In genomic region chr5:124524552-124525232, GRCh38 we compare ENCODE assay signal across 1 cellular context.
TF ChIP-seq lines count a peak whose summit lies in the region.

No MANE protein-coding gene starts in this region.

TF ChIP-seq in GM12878, 131 proteins besides CTCF, POLR2A, EP300 and RAD21 (continued from another document):
- no peak for TF ChIP-seq SREBF2 (IDR thresholded peaks at IDR 0.05; ENCODE audit: low read length)
- peak; percentile 96 for TF ChIP-seq IRF4 (IDR thresholded peaks at IDR 0.05; ENCODE audit: low read depth, low read length)
- TF ChIP-seq SIX5 (IDR thresholded peaks at IDR 0.05; ENCODE audit: low read depth, low read length, severe bottlenecking), result no peak
- no peak for TF ChIP-seq E2F4 (IDR thresholded peaks at IDR 0.05; ENCODE audit: low read depth, low read length)
- TF ChIP-seq CHD1 (IDR thresholded peaks at IDR 0.05; ENCODE audit: low read depth, low read length), result no peak
- TF ChIP-seq ZNF384 (IDR thresholded peaks at IDR 0.05; ENCODE audit: borderline replicate concordance, low read depth, low read length), result no peak
- TF ChIP-seq MTA2 (IDR thresholded peaks at IDR 0.05; ENCODE audit: low read depth), result no peak
- peak; percentile 38; the same call in 1 of the 2 replicates for TF ChIP-seq SMC3 (IDR thresholded peaks at IDR 0.05; ENCODE audit: borderline replicate concordance, low read length)
- 0 out of 2 replicates have a peak, but pooled peaks have one; percentile 39 for TF ChIP-seq TCF12 (IDR thresholded peaks at IDR 0.05; ENCODE audit: low read depth, low read length)
- peak; percentile 50; the same call in 1 of the 2 replicates for TF ChIP-seq BCL11A (IDR thresholded peaks at IDR 0.05; ENCODE audit: low read depth, low read length)
- no peak for TF ChIP-seq ETV6 (conservative IDR thresholded peaks at IDR 0.05 in 1 of 2, IDR thresholded peaks at IDR 0.05 in 1 of 2; ENCODE audit: borderline replicate concordance in 1 of 2, low read depth in 1 of 2)
- TF ChIP-seq YBX1 (IDR thresholded peaks at IDR 0.05), result no peak
- peak; percentile 59 for TF ChIP-seq YY1 (IDR thresholded peaks at IDR 0.05; ENCODE audit: low read depth, low read length)
- TF ChIP-seq CBX5 (IDR thresholded peaks at IDR 0.05; ENCODE audit: low read depth), result peak; percentile 67; the same call in 1 of the 2 replicates
- TF ChIP-seq TCF3 (IDR thresholded peaks at IDR 0.05; ENCODE audit: borderline replicate concordance, insufficient read depth, low read depth, low read length), result 0 out of 2 replicates have a peak, but pooled peaks have one; percentile 19
- TF ChIP-seq HSF1 (IDR thresholded peaks at IDR 0.05; ENCODE audit: low read depth, low read length), result no peak
- no peak for TF ChIP-seq LARP7 (IDR thresholded peaks at IDR 0.05)
- no peak for TF ChIP-seq RCOR1 (conservative IDR thresholded peaks at IDR 0.05; ENCODE audit: low read depth, low read length)
- no peak for TF ChIP-seq ZNF207 (IDR thresholded peaks at IDR 0.05; ENCODE audit: borderline replicate concordance)
- TF ChIP-seq BHLHE40 (IDR thresholded peaks at IDR 0.05; ENCODE audit: borderline replicate concordance in 1 of 2, low read depth in 2 of 2, low read length in 1 of 2), result no peak
- TF ChIP-seq NR2C1 (IDR thresholded peaks at IDR 0.05), result no peak
- no peak for TF ChIP-seq RFX5 (IDR thresholded peaks at IDR 0.05; ENCODE audit: low read depth, low read length)
- no peak for TF ChIP-seq KLF5 (IDR thresholded peaks at IDR 0.05; ENCODE audit: partially characterized antibody)
